In genomic region chr14:101628471-101628966, GRCh38 we compare ENCODE assay signal across 8 cellular contexts.
A peak's percentile ranks its signal among the peaks of the same experiment; 100 is the strongest.
DNase-seq lines count a peak whose midpoint lies in the region; ATAC-seq and TF ChIP-seq lines count a peak whose summit lies in the region.

No MANE protein-coding gene starts in this region.

- H3K36me3 ChIP-seq in Loucy (ENCODE audit: insufficient read depth, low read length) (no peaks in the 10 kb centered on the region), SU-DHL-6 (ENCODE audit: low read length) (no peaks in the 10 kb centered on the region), left ventricle myocardium inferior (no peaks in the 10 kb centered on the region), vagina (no peaks in the 10 kb centered on the region)

- H3K9me3 Mint-ChIP-seq in activated naive CD8-positive, alpha-beta T cell treated with anti-CD3 and anti-CD28 coated beads, Interleukin-2, amount 50 U/mL, for 24 hours: no peaks in the 10 kb centered on the region

- no peaks in the 10 kb centered on the region for H3K36me3 Mint-ChIP-seq in activated naive CD8-positive, alpha-beta T cell treated with anti-CD3 and anti-CD28 coated beads, Interleukin-2, amount 50 U/mL, for 24 hours (ENCODE audit: low read depth)

- H3K9me3 ChIP-seq in Loucy (ENCODE audit: insufficient read depth, low read depth, low read length): no peaks in the 10 kb centered on the region
- no peaks in the 10 kb centered on the region for H3K9me3 ChIP-seq in SU-DHL-6 (ENCODE audit: insufficient read depth, low read length)
- H3K9me3 ChIP-seq in left ventricle myocardium inferior (replicated peaks): no peaks in the 10 kb centered on the region
- H3K9me3 ChIP-seq in vagina: no peaks in the 10 kb centered on the region

- TF ChIP-seq POLR2A in vagina (IDR thresholded peaks at IDR 0.05): no peak

- H3K9me2 ChIP-seq in Loucy (replicated peaks; ENCODE audit: low read depth, low read length): no peaks in the 10 kb centered on the region
- H3K9me2 ChIP-seq in SU-DHL-6 (replicated peaks; ENCODE audit: insufficient read depth, low read length): no peaks in the 10 kb centered on the region

- H3K4me1 ChIP-seq in Loucy (ENCODE audit: insufficient read depth, low read length, poor library complexity, severe bottlenecking) (peaks cover 16% of the 10 kb centered on the region), left ventricle myocardium inferior (peaks cover 14% of the 10 kb centered on the region), vagina (peaks cover 15% of the 10 kb centered on the region)

- TF ChIP-seq CTCF in Loucy (conservative IDR thresholded peaks at IDR 0.05; ENCODE audit: low read length) (peak; percentile 86), SU-DHL-6 (IDR thresholded peaks at IDR 0.05; ENCODE audit: insufficient read depth, low read length, poor library complexity, severe bottlenecking) (peak; percentile 60), left ventricle myocardium inferior (IDR thresholded peaks at IDR 0.05; ENCODE audit: borderline replicate concordance) (peak; percentile 99), vagina (IDR thresholded peaks at IDR 0.05) (peak; percentile 97 to 99 (median 99))

- intact Hi-C loops in left ventricle myocardium inferior (cut with micrococcal nuclease): no loop called here
- intact Hi-C loops in vagina (cut with DNase I): loop anchor here (1.0 to 10.0 kb wide), 4 partner anchors 394 to 1244 kb away; no protein-coding TSS in a partner anchor

- H3F3A ChIP-seq in Loucy (ENCODE audit: low read depth) (no peaks in the 10 kb centered on the region), SU-DHL-6 (ENCODE audit: insufficient read depth) (no peaks in the 10 kb centered on the region)

- peak overlapping the region; percentile 98 for H2AFZ ChIP-seq in Loucy (ENCODE audit: low read length)
- no peak overlapping the region for H2AFZ ChIP-seq in SU-DHL-6 (ENCODE audit: low read depth, low read length, severe bottlenecking)

- H3K79me2 ChIP-seq in Loucy (ENCODE audit: insufficient read depth, low read length) (no peaks in the 10 kb centered on the region), SU-DHL-6 (ENCODE audit: insufficient read depth, low read length) (no peaks in the 10 kb centered on the region)

- peaks cover 3% of the 10 kb centered on the region for H3K4me1 Mint-ChIP-seq in activated naive CD8-positive, alpha-beta T cell treated with anti-CD3 and anti-CD28 coated beads, Interleukin-2, amount 50 U/mL, for 24 hours

- H3K27me3 ChIP-seq in Loucy (ENCODE audit: insufficient read depth, low read length, poor library complexity, severe bottlenecking) (no peaks in the 10 kb centered on the region), SU-DHL-6 (ENCODE audit: low read length) (0 out of 2 replicates have a peak, but pooled peaks cover 3% of the 10 kb centered on the region), left ventricle myocardium inferior (ENCODE audit: low read depth) (peaks cover 2% of the 10 kb centered on the region), vagina (no peaks in the 10 kb centered on the region)

- H3K4me3 ChIP-seq in Loucy (ENCODE audit: low read length, poor library complexity, severe bottlenecking) (peak overlapping the region; percentile 36), SU-DHL-6 (ENCODE audit: insufficient read depth, low read length, poor library complexity, severe bottlenecking) (no peak overlapping the region), left ventricle myocardium inferior (peak overlapping the region; percentile 46), vagina (peak overlapping the region in 1 of 2 donors; percentile 6)

- H3K9ac ChIP-seq in Loucy (ENCODE audit: low read depth, low read length, poor library complexity, severe bottlenecking): peak overlapping the region; percentile 46
- no peak overlapping the region for H3K9ac ChIP-seq in SU-DHL-6 (ENCODE audit: low read length)

- H4K20me1 ChIP-seq in Loucy (ENCODE audit: insufficient read depth, low read length, poor library complexity, severe bottlenecking) (no peaks in the 10 kb centered on the region), SU-DHL-6 (ENCODE audit: low read depth, low read length) (no peaks in the 10 kb centered on the region)

- no peak overlapping the region for H3K4me3 Mint-ChIP-seq in activated naive CD8-positive, alpha-beta T cell treated with anti-CD3 and anti-CD28 coated beads, Interleukin-2, amount 50 U/mL, for 24 hours

- ATAC-seq in GM21528 (IDR thresholded peaks at IDR 0.05; ENCODE audit: low FRiP score, unreplicated experiment): peak; percentile 54
- peak; percentile 80 for ATAC-seq in activated naive CD8-positive, alpha-beta T cell treated with anti-CD3 and anti-CD28 coated beads, Interleukin-2, amount 50 U/mL, for 24 hours

- no peak overlapping the region for H3K27ac ChIP-seq in SU-DHL-6 (ENCODE audit: low read depth, low read length)
- no peak overlapping the region for H3K27ac ChIP-seq in left ventricle myocardium inferior (replicated peaks)
- H3K27ac ChIP-seq in vagina: no peak overlapping the region

- H3K27me3 Mint-ChIP-seq in activated naive CD8-positive, alpha-beta T cell treated with anti-CD3 and anti-CD28 coated beads, Interleukin-2, amount 50 U/mL, for 24 hours: no peaks in the 10 kb centered on the region

- H3K4me2 ChIP-seq in Loucy (ENCODE audit: low read depth, low read length, poor library complexity, severe bottlenecking) (peak overlapping the region; percentile 69), SU-DHL-6 (ENCODE audit: low read depth, low read length, poor library complexity, severe bottlenecking) (no peak overlapping the region)

- no peak overlapping the region for H3K27ac Mint-ChIP-seq in activated naive CD8-positive, alpha-beta T cell treated with anti-CD3 and anti-CD28 coated beads, Interleukin-2, amount 50 U/mL, for 24 hours

- DNase-seq in CMK (ENCODE audit: low read depth) (peak; percentile 32), left ventricle myocardium inferior (peak; percentile 77), putamen (ENCODE audit: low spot score) (peak; percentile 73), vagina (ENCODE audit: extremely low spot score in 2 of 2) (no peak)
- peak; percentile 79 for DNase-seq in activated naive CD8-positive, alpha-beta T cell treated with anti-CD3 and anti-CD28 coated beads, Interleukin-2, amount 50 U/mL, for 24 hours

Comparison
In these comparisons a context has a peak if more than half of its experiments do, and no peak if none do; other contexts are left out.
1. DNase-seq: peak in CMK (single experiment), activated naive CD8-positive, alpha-beta T cell treated with anti-CD3 and anti-CD28 coated beads, Interleukin-2, amount 50 U/mL, for 24 hours (single experiment), left ventricle myocardium inferior (single experiment) and putamen (single experiment); none in vagina (0 of 2).
2. Peak in every context shown above with its lines, with median percentiles within 50 percentile points of each other: CTCF ChIP-seq.